8 cellular contexts compared by ENCODE assay signal in the genomic region with DNA sequence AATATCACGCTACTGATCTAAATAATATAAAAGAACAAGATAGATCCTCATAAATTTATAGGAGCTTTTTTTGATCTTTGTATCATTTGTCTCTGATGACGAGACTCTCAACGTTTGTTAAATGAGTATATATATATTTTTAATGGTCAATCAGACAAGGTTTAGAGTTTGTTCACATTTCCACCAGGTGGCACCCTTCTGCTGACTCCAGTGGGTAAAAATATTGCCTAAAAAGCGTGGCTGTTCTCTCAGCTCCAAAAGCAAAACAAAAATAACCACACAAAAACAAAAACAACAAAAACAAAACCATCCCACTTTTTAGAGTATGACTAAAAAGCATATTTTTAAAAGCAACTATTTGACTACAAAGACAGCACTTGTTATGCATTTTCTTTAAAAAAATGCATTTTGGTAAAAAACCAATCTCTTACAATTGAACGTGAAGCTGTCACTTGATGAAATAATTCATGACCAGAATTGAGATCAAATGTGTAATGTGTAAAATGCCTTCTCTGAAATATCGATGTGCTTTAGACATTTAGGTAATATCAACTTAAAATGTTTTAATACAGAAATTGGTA.
A peak's percentile ranks its signal among the peaks of the same experiment; 100 is the strongest.
DNase-seq lines count a peak whose midpoint lies in the region; ATAC-seq, FAIRE-seq and TF ChIP-seq lines count a peak whose summit lies in the region.

No MANE protein-coding gene starts in this region.

- DNase-seq in AG08395 (ENCODE audit: low spot score) = peak; percentile 4
- peak; percentile 76 for DNase-seq in NCI-H2107 treated with DMSO at 0.1 percent for 48 hours (lab: John Stamatoyannopoulos, UW; ENCODE audit: unreplicated experiment)
- peak; percentile 19 for DNase-seq in mammary epithelial cell
- DNase-seq in nephron progenitor cell = peak; percentile 35
- no peak for DNase-seq in GM12892 (ENCODE audit: insufficient read length)
- DNase-seq in NCI-H1048 (lab: John Stamatoyannopoulos, UW) = no peak

- H3K36me3 Mint-ChIP-seq in nephron progenitor cell (ENCODE audit: low read depth) = no peaks in the 10 kb centered on the region

- peaks cover 15% of the 10 kb centered on the region for H3K4me1 Mint-ChIP-seq in nephron progenitor cell

- no peak for TF ChIP-seq POLR2A in GM12892 (IDR thresholded peaks at IDR 0.05; ENCODE audit: low read depth, low read length)

- no peak overlapping the region for H3K9ac ChIP-seq in mammary epithelial cell (ENCODE audit: insufficient read depth, low read length)

- H3K9me3 Mint-ChIP-seq in nephron progenitor cell = no peaks in the 10 kb centered on the region

- H3K27ac ChIP-seq in mammary epithelial cell (ENCODE audit: insufficient read depth, low read depth, low read length) = no peak overlapping the region

- in situ Hi-C loops in mammary epithelial cell (cut with MboI; ENCODE audit: low sequenced_read_pairs in 2 of 2) = no loop called here

- no peak for FAIRE-seq in GM12892 (lab: Jason Lieb, UNC)

- H3K36me3 ChIP-seq in mammary epithelial cell (ENCODE audit: insufficient read depth, low read length) = no peaks in the 10 kb centered on the region

- BruUV-seq in mammary epithelial cell (replicated peaks; lab: Mats Ljungman, UMichigan) = no TSS peak

- H3K79me2 ChIP-seq in mammary epithelial cell (ENCODE audit: insufficient read depth, low read length) = no peaks in the 10 kb centered on the region

- H3K4me3 ChIP-seq in mammary epithelial cell (replicated peaks in 1 of 3; ENCODE audit: insufficient read depth in 1 of 3, low read depth in 2 of 3, low read length in 3 of 3) = no peak overlapping the region

- no peaks in the 10 kb centered on the region for H4K20me1 ChIP-seq in mammary epithelial cell (ENCODE audit: insufficient read depth, low read length)

- ATAC-seq in GM18868 (IDR thresholded peaks at IDR 0.05; ENCODE audit: unreplicated experiment) (peak; percentile 66), GM21717 (IDR thresholded peaks at IDR 0.05; ENCODE audit: unreplicated experiment) (no peak)

- H3K4me2 ChIP-seq in mammary epithelial cell (ENCODE audit: insufficient read depth, low read depth, low read length) = no peak overlapping the region

- H3K4me3 Mint-ChIP-seq in nephron progenitor cell = no peak overlapping the region

- WGBS in mammary epithelial cell (ENCODE audit: low coverage, missing lambda C conversion rate) = 15% methylated on average over 6 of the region's 6 CpGs

- CTCF ChIA-PET in mammary epithelial cell (lab: Charles Lee; ENCODE audit: low non-redundant PET) = interaction anchor here (0.7 kb wide), 1 partner anchor 926 kb away, joined by 4 read pairs; no protein-coding TSS in a partner anchor

- H3K4me1 ChIP-seq in mammary epithelial cell (ENCODE audit: insufficient read depth, low read length) = no peaks in the 10 kb centered on the region

- dilution Hi-C loops in mammary epithelial cell (cut with HindIII; ENCODE audit: low sequenced_read_pairs) = no loop called here

- H3K27me3 ChIP-seq in mammary epithelial cell (ENCODE audit: insufficient read depth, low read length) = peaks cover 12% of the 10 kb centered on the region

- intact Hi-C loops in mammary epithelial cell (cut with micrococcal nuclease) = no loop called here

- no peak overlapping the region for H2AFZ ChIP-seq in mammary epithelial cell (ENCODE audit: low read depth, low read length)

- no peaks in the 10 kb centered on the region for H3K9me3 ChIP-seq in mammary epithelial cell (replicated peaks; ENCODE audit: insufficient read depth, low read length)

- no peak overlapping the region for H3K27ac Mint-ChIP-seq in nephron progenitor cell

- peaks cover 34% of the 10 kb centered on the region for H3K27me3 Mint-ChIP-seq in nephron progenitor cell (ENCODE audit: low read depth, poor library complexity)

- TF ChIP-seq CTCF in mammary epithelial cell (conservative IDR thresholded peaks at IDR 0.05 in 1 of 2, IDR thresholded peaks at IDR 0.05 in 1 of 2; ENCODE audit: extremely low read depth in 1 of 2, insufficient read depth in 1 of 2, low read depth in 1 of 2, low read length in 2 of 2) = peak; percentile 40 to 60
- peak; percentile 77 for TF ChIP-seq CTCF in nephron progenitor cell (IDR thresholded peaks at IDR 0.05)

Comparison
In these comparisons a context has a peak if more than half of its experiments do, and no peak if none do; other contexts are left out.
1. DNase-seq: peak in AG08395 (single experiment), NCI-H2107 treated with DMSO at 0.1 percent for 48 hours (single experiment), mammary epithelial cell (single experiment) and nephron progenitor cell (single experiment); none in GM12892 (single experiment) and NCI-H1048 (single experiment).